ENCODE assay signal across 1 cellular context in genomic region chr12:104456417-104456949, GRCh38.
TF ChIP-seq lines count a peak whose summit lies in the region.

Gene CHST11, plus strand, starts transcription at chr12:104456948.

TF ChIP-seq in K562, 482 proteins besides CTCF, POLR2A, EP300 and RAD21 (continued from another document and continues in another):
- TF ChIP-seq KDM4B (IDR thresholded peaks at IDR 0.05; ENCODE audit: borderline replicate concordance in 2 of 2, low read depth in 1 of 2) (0 out of 4 replicates have a peak, but pooled peaks of 1 of the 2 experiments have one; percentile 23), ZSCAN29 (IDR thresholded peaks at IDR 0.05) (peak; percentile 77), EGR1 (conservative IDR thresholded peaks at IDR 0.05) (peak; percentile 78), ELF4 (CRISPR knock-in tag; IDR thresholded peaks at IDR 0.05) (0 out of 2 replicates have a peak, but pooled peaks have one; percentile 58), U2AF1 (optimal IDR thresholded peaks at IDR 0.05; ENCODE audit: low read depth, low read length) (peak; percentile 34), CXXC5 (CRISPR knock-in tag; IDR thresholded peaks at IDR 0.05) (peak; percentile 94), NFATC3 (IDR thresholded peaks at IDR 0.05) (peak; percentile 58; the same call in 1 of the 2 replicates), CREB1 (IDR thresholded peaks at IDR 0.05) (0 out of 2 replicates have a peak, but pooled peaks have one; percentile 32), CREB1 (CRISPR knock-in tag; IDR thresholded peaks at IDR 0.05) (no peak), STAT5A (IDR thresholded peaks at IDR 0.05; ENCODE audit: borderline replicate concordance, low read length) (no peak), TFAP4 (CRISPR knock-in tag; IDR thresholded peaks at IDR 0.05; ENCODE audit: borderline replicate concordance) (peak; percentile 99), ESRRA (IDR thresholded peaks at IDR 0.05; ENCODE audit: borderline replicate concordance, low read depth) (peak; percentile 75; the same call in 1 of the 2 replicates), HBP1 (CRISPR knock-in tag; IDR thresholded peaks at IDR 0.05) (peak; percentile 62; the same call in 1 of the 2 replicates), CBX1 (IDR thresholded peaks at IDR 0.05; ENCODE audit: low read depth) (peak; percentile 73), SREBF1 (IDR thresholded peaks at IDR 0.05; ENCODE audit: borderline replicate concordance, low read depth, low read length) (0 out of 2 replicates have a peak, but pooled peaks have one; percentile 19), CTBP1 (IDR thresholded peaks at IDR 0.05; ENCODE audit: borderline replicate concordance) (peak; percentile 40), MBD2 (IDR thresholded peaks at IDR 0.05; ENCODE audit: borderline replicate concordance, low read depth) (no peak), BCL6 (CRISPR knock-in tag; IDR thresholded peaks at IDR 0.05) (no peak), SUPT5H (IDR thresholded peaks at IDR 0.05) (0 out of 2 replicates have a peak, but pooled peaks have one; percentile 12), DPF2 (IDR thresholded peaks at IDR 0.05) (peak; percentile 31; the same call in 1 of the 2 replicates), USF1 (CRISPR knock-in tag; IDR thresholded peaks at IDR 0.05) (no peak), ZBTB12 (CRISPR knock-in tag; IDR thresholded peaks at IDR 0.05) (0 out of 2 replicates have a peak, but pooled peaks have one; percentile 45), FOS (IDR thresholded peaks at IDR 0.05; ENCODE audit: extremely low read depth, insufficient read length) (no peak), ZNF644 (tag; IDR thresholded peaks at IDR 0.05; ENCODE audit: low read depth) (no peak), ZBTB11 (CRISPR knock-in tag; IDR thresholded peaks at IDR 0.05) (peak in 1 of 3 experiments; percentile 55; a peak in 1 of 6 replicates), HNRNPLL (IDR thresholded peaks at IDR 0.05; ENCODE audit: low read depth, low read length, poor library complexity, severe bottlenecking) (peak; percentile 40), GMEB1 (CRISPR knock-in tag; IDR thresholded peaks at IDR 0.05) (peak; percentile 47; the same call in 1 of the 2 replicates), JUND (IDR thresholded peaks at IDR 0.05; ENCODE audit: borderline replicate concordance, low read depth, low read length) (peak; percentile 86), JUND (tag; IDR thresholded peaks at IDR 0.05; ENCODE audit: borderline replicate concordance, low read depth, low read length) (no peak; the same call in 2 of the 3 replicates), MYC (IDR thresholded peaks at IDR 0.05; ENCODE audit: low read depth, low read length) (peak; percentile 44; the same call in 1 of the 2 replicates), MYC (CRISPR knock-in tag; IDR thresholded peaks at IDR 0.05; ENCODE audit: borderline replicate concordance, low read depth) (no peak), E2F6 (IDR thresholded peaks at IDR 0.05; ENCODE audit: borderline replicate concordance in 1 of 2, extremely low read depth in 1 of 2, insufficient read depth in 1 of 2, insufficient read length in 1 of 2, low read depth in 1 of 2, low read length in 1 of 2, poor library complexity in 1 of 2, severe bottlenecking in 1 of 2) (peak in 1 of 2 experiments; percentile 13), CTCFL (IDR thresholded peaks at IDR 0.05; ENCODE audit: borderline replicate concordance, insufficient read depth, low read depth, low read length, poor library complexity, severe bottlenecking) (no peak), ZNF263 (CRISPR knock-in tag; IDR thresholded peaks at IDR 0.05; ENCODE audit: borderline replicate concordance) (0 out of 2 replicates have a peak, but pooled peaks have one; percentile 43), E2F1 (CRISPR knock-in tag; IDR thresholded peaks at IDR 0.05) (peak; percentile 37; the same call in 1 of the 2 replicates), BHLHE40 (IDR thresholded peaks at IDR 0.05; ENCODE audit: low read length) (peak; percentile 67), NFIC (IDR thresholded peaks at IDR 0.05) (peak; percentile 20; the same call in 1 of the 2 replicates), ZNF699 (CRISPR knock-in tag; IDR thresholded peaks at IDR 0.05; ENCODE audit: insufficient replicate concordance) (no peak), SRSF9 (IDR thresholded peaks at IDR 0.05; ENCODE audit: borderline replicate concordance, low read depth, low read length) (no peak), RFX1 (IDR thresholded peaks at IDR 0.05) (peak; percentile 83), ZBED1 (IDR thresholded peaks at IDR 0.05) (no peak), ZBTB7A (IDR thresholded peaks at IDR 0.05; ENCODE audit: borderline replicate concordance, control insufficient read depth, low read depth, low read length) (peak; percentile 91), DEAF1 (CRISPR knock-in tag; IDR thresholded peaks at IDR 0.05) (peak; percentile 54; the same call in 1 of the 2 replicates), RB1 (IDR thresholded peaks at IDR 0.05; ENCODE audit: low read depth) (peak; percentile 58), RHOXF2B (CRISPR knock-in tag; conservative IDR thresholded peaks at IDR 0.05) (no peak)
